In genomic region chr7:43735403-43735801, GRCh38 we compare ENCODE assay signal across 15 cellular contexts. TPM values are rescaled to one million over a fixed set of nuclear protein-coding genes. Genes with fewer than 3 reads are reported as not detected.
DNase-seq lines count a peak whose midpoint lies in the region; ATAC-seq, FAIRE-seq and TF ChIP-seq lines count a peak whose summit lies in the region.
"Had no signal": no experiment of that assay in that cellular context is flagged by ENCODE, and none has a peak within 500 bp of the region (broad histone marks: within the 10 kb centered on the region; RNA-seq: fewer than 3 reads in every experiment).

No MANE protein-coding gene starts in this region.

- H3K27me3 ChIP-seq in thyroid gland: no peaks in the 10 kb centered on the region
- H3K27me3 ChIP-seq: right lobe of liver, SJSA1, upper lobe of left lung had no signal

- BruUV-seq in Calu3 (replicated peaks; lab: Mats Ljungman, UMichigan): no TSS peak

- no peak overlapping the region for H3K4me3 ChIP-seq in thyroid gland (replicated peaks in 1 of 3)
- H3K4me3 ChIP-seq: right lobe of liver, SJSA1, upper lobe of left lung had no signal

- no peaks in the 10 kb centered on the region for H3K4me1 ChIP-seq in thyroid gland
- H3K4me1 ChIP-seq: right lobe of liver, SJSA1, upper lobe of left lung had no signal

- FAIRE-seq in H54 (lab: Jason Lieb, UNC): no peak
- FAIRE-seq: keratinocyte had no signal

- H3K4me3 Mint-ChIP-seq in Calu3 (ENCODE audit: low read depth, unreplicated experiment): no peak overlapping the region
- H3K4me3 Mint-ChIP-seq: activated naive CD8-positive, alpha-beta T cell treated with anti-CD3 and anti-CD28 coated beads, Interleukin-2, amount 10 ng/mL, durations not matched to agents 7 days and 5 days had no signal

- H3K36me3 ChIP-seq in thyroid gland: no peaks in the 10 kb centered on the region
- H3K36me3 ChIP-seq: right lobe of liver, SJSA1, upper lobe of left lung had no signal

- peak overlapping the region; percentile 22 for H3K27ac Mint-ChIP-seq in Calu3 (ENCODE audit: unreplicated experiment)
- H3K27ac Mint-ChIP-seq: activated naive CD8-positive, alpha-beta T cell treated with anti-CD3 and anti-CD28 coated beads, Interleukin-2, amount 10 ng/mL, durations not matched to agents 7 days and 5 days had no signal

- no peak overlapping the region for H3K27ac ChIP-seq in thyroid gland
- H3K27ac ChIP-seq: right lobe of liver, SJSA1, upper lobe of left lung had no signal

- ATAC-seq in GM18868 (IDR thresholded peaks at IDR 0.05; ENCODE audit: unreplicated experiment) (peak; percentile 30), HG02588 (IDR thresholded peaks at IDR 0.05; ENCODE audit: unreplicated experiment) (peak; percentile 30), HG03457 (IDR thresholded peaks at IDR 0.05; ENCODE audit: unreplicated experiment) (peak; percentile 26)

- CTCF ChIA-PET in Calu3 (lab: Charles Lee): no interaction called here

- DNase-seq in Calu3: no peak
- no peak for DNase-seq in DMS114 treated with DMSO at 0.1 percent for 48 hours (lab: John Stamatoyannopoulos, UW; ENCODE audit: unreplicated experiment)
- DNase-seq in COLO829 (ENCODE audit: low spot score): no peak
- DNase-seq in thyroid gland: no peak
- no peak for DNase-seq in H54 (ENCODE audit: insufficient read length, low spot score)
- DNase-seq: activated naive CD8-positive, alpha-beta T cell treated with anti-CD3 and anti-CD28 coated beads, Interleukin-2, amount 10 ng/mL, durations not matched to agents 7 days and 5 days; dermis blood vessel endothelial cell; NCI-H510A; right lobe of liver; upper lobe of left lung had no signal

- WGBS in thyroid gland, 2 donors: 92 to 98% methylated on average over 1 of the region's 1 CpG

- H3K27me3 Mint-ChIP-seq in Calu3 (ENCODE audit: unreplicated experiment): no peaks in the 10 kb centered on the region

- TF ChIP-seq CTCF in Calu3 (IDR thresholded peaks at IDR 0.05; ENCODE audit: unreplicated experiment) (no peak), thyroid gland (IDR thresholded peaks at IDR 0.05) (no peak)

- peaks cover 5% of the 10 kb centered on the region for H3K36me3 Mint-ChIP-seq in Calu3 (ENCODE audit: insufficient read depth, unreplicated experiment)

- H3K9me3 ChIP-seq in thyroid gland: no peaks in the 10 kb centered on the region
- H3K9me3 ChIP-seq: right lobe of liver, SJSA1, upper lobe of left lung had no signal

- H3K4me1 Mint-ChIP-seq in Calu3 (ENCODE audit: low read depth, unreplicated experiment): peaks cover 18% of the 10 kb centered on the region

- intact Hi-C loops in Calu3 (cut with micrococcal nuclease; ENCODE audit: unreplicated experiment) (no loop called here), thyroid gland (cut with DNase I) (loop anchor here (10.0 kb wide), 1 partner anchor 99 kb away; no protein-coding TSS in a partner anchor)

- TF ChIP-seq POLR2A in thyroid gland (IDR thresholded peaks at IDR 0.05): no peak
- no peak for TF ChIP-seq POLR2A in H54 (IDR thresholded peaks at IDR 0.05; ENCODE audit: low read depth, low read length)

- no peaks in the 10 kb centered on the region for H3K9me3 Mint-ChIP-seq in Calu3 (ENCODE audit: low read depth, unreplicated experiment)
- H3K9me3 Mint-ChIP-seq: activated naive CD8-positive, alpha-beta T cell treated with anti-CD3 and anti-CD28 coated beads, Interleukin-2, amount 10 ng/mL, durations not matched to agents 7 days and 5 days had no signal

RNA-seq across cellular contexts. Expression of gene COA1, which starts 6.1 kb away (rescaled TPM):
- total RNA-seq in Calu3 (2022) (101 and 109 TPM in 2 replicates), thyroid gland (10 to 100 TPM; 59.4 to 72.0 (median 68.7) TPM)

RNA-seq across cellular contexts. Expression of gene BLVRA, which starts 23.1 kb away (rescaled TPM):
- total RNA-seq in Calu3 (2022) (29.8 and 36.4 TPM in 2 replicates), thyroid gland (10 to 100 TPM; 28.5 to 44.5 (median 36.7) TPM)
